1 cellular context compared by ENCODE assay signal in the genomic region with DNA sequence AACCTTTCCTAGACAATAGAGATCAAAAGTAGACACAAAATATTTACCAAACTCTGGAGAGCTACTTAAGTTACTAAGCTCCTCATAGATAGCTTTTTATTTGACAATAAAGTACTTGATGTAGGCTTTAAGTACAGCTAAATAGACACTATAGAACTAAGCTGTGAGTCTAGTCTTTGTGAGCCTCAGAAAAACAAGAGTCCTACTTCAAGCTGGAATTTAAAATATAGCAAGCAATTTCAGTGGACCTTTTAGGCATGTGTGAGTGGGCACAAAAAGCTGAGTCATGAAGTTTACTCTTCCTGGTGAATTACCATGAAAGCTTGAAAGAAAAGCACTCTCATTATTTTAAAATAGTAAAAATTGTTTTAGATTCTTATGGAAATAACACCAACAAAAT.
TF ChIP-seq lines count a peak whose summit lies in the region.

No MANE protein-coding gene starts in this region.

TF ChIP-seq in IMR-90, 13 proteins besides CTCF, POLR2A, EP300 and RAD21 (continued from another document):
- TF ChIP-seq, protein P1, sequence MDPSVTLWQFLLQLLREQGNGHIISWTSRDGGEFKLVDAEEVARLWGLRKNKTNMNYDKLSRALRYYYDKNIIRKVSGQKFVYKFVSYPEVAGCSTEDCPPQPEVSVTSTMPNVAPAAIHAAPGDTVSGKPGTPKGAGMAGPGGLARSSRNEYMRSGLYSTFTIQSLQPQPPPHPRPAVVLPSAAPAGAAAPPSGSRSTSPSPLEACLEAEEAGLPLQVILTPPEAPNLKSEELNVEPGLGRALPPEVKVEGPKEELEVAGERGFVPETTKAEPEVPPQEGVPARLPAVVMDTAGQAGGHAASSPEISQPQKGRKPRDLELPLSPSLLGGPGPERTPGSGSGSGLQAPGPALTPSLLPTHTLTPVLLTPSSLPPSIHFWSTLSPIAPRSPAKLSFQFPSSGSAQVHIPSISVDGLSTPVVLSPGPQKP (IDR thresholded peaks at IDR 0.05; ENCODE audit: borderline replicate concordance, low read depth, low read length), result no peak
- TF ChIP-seq BHLHE40 (IDR thresholded peaks at IDR 0.05; ENCODE audit: low read depth, low read length), result no peak
- TF ChIP-seq, protein P2, sequence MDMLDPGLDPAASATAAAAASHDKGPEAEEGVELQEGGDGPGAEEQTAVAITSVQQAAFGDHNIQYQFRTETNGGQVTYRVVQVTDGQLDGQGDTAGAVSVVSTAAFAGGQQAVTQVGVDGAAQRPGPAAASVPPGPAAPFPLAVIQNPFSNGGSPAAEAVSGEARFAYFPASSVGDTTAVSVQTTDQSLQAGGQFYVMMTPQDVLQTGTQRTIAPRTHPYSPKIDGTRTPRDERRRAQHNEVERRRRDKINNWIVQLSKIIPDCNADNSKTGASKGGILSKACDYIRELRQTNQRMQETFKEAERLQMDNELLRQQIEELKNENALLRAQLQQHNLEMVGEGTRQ (IDR thresholded peaks at IDR 0.05; ENCODE audit: low read depth, low read length), result no peak
- TF ChIP-seq CHD1 (IDR thresholded peaks at IDR 0.05; ENCODE audit: low read depth, low read length), result no peak
